In genomic region chr9:113151696-113152630, GRCh38 we compare ENCODE assay signal across 1 cellular context.
TF ChIP-seq lines count a peak whose summit lies in the region.

No MANE protein-coding gene starts in this region.

TF ChIP-seq in GM23338, 12 proteins besides CTCF, POLR2A, EP300 and RAD21 (continued from another document):
- TF ChIP-seq ZNF462 (CRISPR knock-in tag; IDR thresholded peaks at IDR 0.05) (no peak), POLR2AphosphoS5 (IDR thresholded peaks at IDR 0.05; ENCODE audit: low read depth) (no peak)
TF ChIP-seq in GM23338: peak in this region for 0.
